ENCODE assay signal across 15 cellular contexts in the genomic region with DNA sequence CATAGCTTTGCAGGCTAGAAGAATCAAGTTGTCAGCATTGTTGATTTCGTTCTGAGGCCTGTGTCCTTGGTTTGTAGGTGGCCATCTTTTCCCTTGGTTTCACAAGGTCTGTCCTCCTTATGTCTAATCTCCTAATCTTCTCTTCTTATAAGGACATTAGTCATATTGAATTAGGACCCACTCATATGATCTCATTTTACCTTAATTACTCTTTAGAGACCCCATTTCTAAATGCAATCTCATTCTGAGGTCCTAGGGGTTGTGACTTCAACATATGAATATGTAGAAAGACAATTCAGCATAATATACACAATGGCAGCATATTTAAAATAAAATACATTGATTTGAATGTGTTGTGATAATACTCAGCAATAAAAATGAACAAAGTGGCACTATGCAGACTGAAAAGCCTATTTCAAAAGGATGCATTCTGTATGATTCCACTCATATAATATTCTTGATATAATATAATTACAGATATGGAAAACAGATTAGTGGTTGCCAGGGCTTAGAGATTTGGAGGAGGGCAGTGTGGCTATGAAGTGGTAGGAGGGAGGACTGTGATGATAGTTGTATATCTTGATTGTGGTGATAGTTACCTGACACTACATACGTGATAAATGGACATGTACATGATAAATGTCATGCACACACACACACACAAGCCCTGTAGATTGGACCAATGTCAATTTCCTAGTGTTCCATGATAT.
A peak's percentile ranks its signal among the peaks of the same experiment; 100 is the strongest.
DNase-seq lines count a peak whose midpoint lies in the region; ATAC-seq lines count a peak whose summit lies in the region.
"Had no signal": no experiment of that assay in that cellular context is flagged by ENCODE, and none has a peak within 500 bp of the region (broad histone marks: within the 10 kb centered on the region; RNA-seq: fewer than 3 reads in every experiment).

No MANE protein-coding gene starts in this region.

- ATAC-seq in activated naive CD4-positive, alpha-beta T cell treated with anti-CD3 and anti-CD28 coated beads, Interleukin-2, amount 50 U/mL, for 72 hours = no peak
- ATAC-seq: CD8-positive, alpha-beta T cell had no signal

- H3K9me3 Mint-ChIP-seq in activated naive CD4-positive, alpha-beta T cell treated with anti-CD3 and anti-CD28 coated beads, Interleukin-2, amount 50 U/mL, for 72 hours = peaks cover 0 to 4% of the 10 kb centered on the region in 2 donors
- H3K9me3 Mint-ChIP-seq: CD4-positive, alpha-beta T cell; CD8-positive, alpha-beta T cell had no signal

- no peaks in the 10 kb centered on the region for H3K36me3 Mint-ChIP-seq in activated naive CD4-positive, alpha-beta T cell treated with anti-CD3 and anti-CD28 coated beads, Interleukin-2, amount 50 U/mL, for 72 hours
- H3K36me3 Mint-ChIP-seq: CD8-positive, alpha-beta T cell had no signal

- peak; percentile 52 for DNase-seq in NCI-H524 treated with DMSO at 0.1 percent for 48 hours (lab: John Stamatoyannopoulos, UW)
- peak; percentile 96 for DNase-seq in NCI-H82 treated with DMSO at 0.1 percent for 48 hours (lab: John Stamatoyannopoulos, UW; ENCODE audit: unreplicated experiment)
- DNase-seq in SK-N-DZ (ENCODE audit: low spot score) = peak; percentile 94
- DNase-seq in NCI-H2081 treated with DMSO at 0.1 percent for 48 hours (lab: John Stamatoyannopoulos, UW) = no peak
- no peak for DNase-seq in C1 segment of cervical spinal cord (lab: John Stamatoyannopoulos, UW)
- no peak for DNase-seq in AG08396 (ENCODE audit: low spot score)
- no peak for DNase-seq in activated naive CD4-positive, alpha-beta T cell treated with anti-CD3 and anti-CD28 coated beads, Interleukin-2, amount 50 U/mL, for 72 hours (ENCODE audit: low spot score in 2 of 2)
- DNase-seq: 8988T; BE2C; Caco-2; Calu3; CD4-positive, alpha-beta T cell; CD8-positive, alpha-beta T cell; DMS79 treated with DMSO at 0.1 percent for 48 hours; GF-D8 had no signal

- H3K27ac Mint-ChIP-seq in activated naive CD4-positive, alpha-beta T cell treated with anti-CD3 and anti-CD28 coated beads, Interleukin-2, amount 50 U/mL, for 72 hours = no peak overlapping the region
- H3K27ac Mint-ChIP-seq: CD4-positive, alpha-beta T cell; CD8-positive, alpha-beta T cell had no signal

Comparison
In these comparisons a context has a peak if more than half of its experiments do, and no peak if none do; other contexts are left out.
1. DNase-seq: peak in NCI-H524 treated with DMSO at 0.1 percent for 48 hours (single experiment), NCI-H82 treated with DMSO at 0.1 percent for 48 hours (single experiment) and SK-N-DZ (single experiment); none in NCI-H2081 treated with DMSO at 0.1 percent for 48 hours (single experiment), C1 segment of cervical spinal cord (0 of 14), AG08396 (single experiment) and activated naive CD4-positive, alpha-beta T cell treated with anti-CD3 and anti-CD28 coated beads, Interleukin-2, amount 50 U/mL, for 72 hours (0 of 2).